In the genomic region with DNA sequence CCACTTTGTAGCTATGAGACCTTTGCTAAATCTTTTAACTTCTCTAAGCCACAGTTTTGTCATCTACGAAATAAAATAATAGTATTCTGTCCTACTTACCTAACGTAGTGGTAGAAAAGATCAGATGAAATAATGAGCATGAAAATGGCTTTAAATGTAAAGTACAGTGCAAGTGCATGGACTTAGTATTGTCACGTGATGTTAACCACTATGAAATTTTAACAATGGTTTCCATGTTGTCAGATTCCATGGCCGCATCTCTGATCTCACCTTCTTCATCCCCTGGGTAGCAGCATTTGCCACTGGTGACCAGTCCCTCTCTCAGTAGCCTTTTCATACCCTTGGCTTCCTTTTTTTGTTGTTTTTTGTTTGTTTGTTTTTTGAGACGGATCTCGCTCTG, we compare ENCODE assay signal across 35 cellular contexts. TPM values are rescaled to one million over a fixed set of nuclear protein-coding genes. Genes with fewer than 3 reads are reported as not detected.
"Had no signal": no experiment of that assay in that cellular context is flagged by ENCODE, and none has a peak within 500 bp of the region (broad histone marks: within the 10 kb centered on the region; RNA-seq: fewer than 3 reads in every experiment).

No MANE protein-coding gene starts in this region.

- H3K36me3 ChIP-seq: adrenal gland, ascending aorta, brain microvascular endothelial cell, breast epithelium, cardiac muscle cell had no signal

- H3K27me3 ChIP-seq: adrenal gland, ascending aorta, body of pancreas, brain microvascular endothelial cell, breast epithelium, cardiac muscle cell had no signal

- DNase-seq: activated effector memory CD4-positive, alpha-beta T cell treated with anti-CD3 and anti-CD28 coated beads, Interleukin-2, amount 50 U/mL, for 16 hours; activated effector memory CD4-positive, alpha-beta T cell treated with Interleukin-2 at 50 U/mL for 16 hours; activated gamma-delta T cell; activated gamma-delta T cell treated with Interleukin-2 at 50 U/mL for 16 hours; activated naive CD4-positive, alpha-beta T cell; activated naive CD4-positive, alpha-beta T cell treated with anti-CD3 and anti-CD28 coated beads for 36 hours; activated naive CD4-positive, alpha-beta T cell treated with anti-CD3 and anti-CD28 coated beads, Interleukin-2, amount 10 ng/mL, durations not matched to agents 7 days and 5 days; activated naive CD4-positive, alpha-beta T cell treated with anti-CD3 and anti-CD28 coated beads, Interleukin-2, amount 50 U/mL, for 16 hours; activated naive CD4-positive, alpha-beta T cell treated with Interleukin-2 at 50 U/mL for 16 hours; activated naive CD8-positive, alpha-beta T cell treated with anti-CD3 and anti-CD28 coated beads for 36 hours; activated naive CD8-positive, alpha-beta T cell treated with anti-CD3 and anti-CD28 coated beads, Interleukin-2, amount 10 ng/mL, durations not matched to agents 7 days and 5 days; activated naive CD8-positive, alpha-beta T cell treated with anti-CD3 and anti-CD28 coated beads, Interleukin-2, amount 50 U/mL, for 24 hours; activated T-cell treated with anti-CD3 and anti-CD28 coated beads, Interleukin-2, amount 50 U/mL, for 4 hours; activated T-cell treated with anti-CD3 and anti-CD28 coated beads, Interleukin-2, amount 50 U/mL, for 48 hours; activated T-cell treated with anti-CD3 and anti-CD28 coated beads, Interleukin-2, amount 50 U/mL, for 72 hours; adrenal gland; amniotic stem cell; amygdala; anterior cingulate cortex; aorta; body of pancreas; brain microvascular endothelial cell; caudate nucleus; central memory CD4-positive, alpha-beta T cell; cerebellar nuclear complex had no signal

- H3K9me3 ChIP-seq: adrenal gland, ascending aorta, body of pancreas, breast epithelium had no signal

- H3K27ac ChIP-seq: adrenal gland, ascending aorta, body of pancreas, brain microvascular endothelial cell, breast epithelium, cardiac muscle cell had no signal

- H3K4me1 ChIP-seq: adrenal gland, ascending aorta, body of pancreas, breast epithelium had no signal

- FAIRE-seq: astrocyte, bronchial epithelial cell, colon had no signal

- H3K4me3 ChIP-seq: adrenal gland, ascending aorta, body of pancreas, breast epithelium, cardiac muscle cell had no signal

- ATAC-seq: activated naive CD4-positive, alpha-beta T cell treated with anti-CD3 and anti-CD28 coated beads, Interleukin-2, amount 50 U/mL, for 72 hours; activated naive CD8-positive, alpha-beta T cell treated with anti-CD3 and anti-CD28 coated beads, Interleukin-2, amount 50 U/mL, for 24 hours; activated T-cell treated with anti-CD3 and anti-CD28 coated beads, Interleukin-2, amount 50 U/mL, for 4 hours; activated T-cell treated with anti-CD3 and anti-CD28 coated beads, Interleukin-2, amount 50 U/mL, for 72 hours; activated T-helper 17 cell treated with anti-CD3 and anti-CD28 coated beads, Interleukin-2, amount 50 U/mL, for 72 hours; body of pancreas had no signal

RNA-seq across cellular contexts. Expression of a gene that starts 45.9 kb away (rescaled TPM):
- total RNA-seq: activated naive CD4-positive, alpha-beta T cell treated with anti-CD3 and anti-CD28 coated beads for 36 hours; activated naive CD4-positive, alpha-beta T cell treated with anti-CD3 and anti-CD28 coated beads, Interleukin-2, amount 50 U/mL, for 72 hours; activated naive CD8-positive, alpha-beta T cell treated with anti-CD3 and anti-CD28 coated beads for 36 hours; activated naive CD8-positive, alpha-beta T cell treated with anti-CD3 and anti-CD28 coated beads, Interleukin-2, amount 10 ng/mL, durations not matched to agents 7 days and 5 days; activated T-cell treated with anti-CD3 and anti-CD28 coated beads, Interleukin-2, amount 50 U/mL, for 4 hours; activated T-cell treated with anti-CD3 and anti-CD28 coated beads, Interleukin-2, amount 50 U/mL, for 72 hours; activated T-helper 1 cell treated with anti-CD3 and anti-CD28 coated beads, Interleukin-12 subunit alpha, Interleukin-12 subunit beta, Interleukin-2, Interleukin-4 antibody, amounts not matched to agents 30 ng/mL and 10 ng/mL and 1 ng/mL, durations not matched to agents 14 hours and 24 hours and 36 hours; activated T-helper 17 cell treated with anti-CD3 and anti-CD28 coated beads, Interleukin-2, amount 50 U/mL, for 72 hours; activated T-helper 2 cell treated with anti-CD3 and anti-CD28 coated beads, Interferon-gamma antibody, Interleukin-2, Interleukin-4, amounts not matched to agents 10 μg/mL and 5 μg/mL and 100 μg/mL, durations not matched to agents 14 hours and 24 hours and 36 hours had no signal
